13 cellular contexts compared by ENCODE assay signal in the genomic region with DNA sequence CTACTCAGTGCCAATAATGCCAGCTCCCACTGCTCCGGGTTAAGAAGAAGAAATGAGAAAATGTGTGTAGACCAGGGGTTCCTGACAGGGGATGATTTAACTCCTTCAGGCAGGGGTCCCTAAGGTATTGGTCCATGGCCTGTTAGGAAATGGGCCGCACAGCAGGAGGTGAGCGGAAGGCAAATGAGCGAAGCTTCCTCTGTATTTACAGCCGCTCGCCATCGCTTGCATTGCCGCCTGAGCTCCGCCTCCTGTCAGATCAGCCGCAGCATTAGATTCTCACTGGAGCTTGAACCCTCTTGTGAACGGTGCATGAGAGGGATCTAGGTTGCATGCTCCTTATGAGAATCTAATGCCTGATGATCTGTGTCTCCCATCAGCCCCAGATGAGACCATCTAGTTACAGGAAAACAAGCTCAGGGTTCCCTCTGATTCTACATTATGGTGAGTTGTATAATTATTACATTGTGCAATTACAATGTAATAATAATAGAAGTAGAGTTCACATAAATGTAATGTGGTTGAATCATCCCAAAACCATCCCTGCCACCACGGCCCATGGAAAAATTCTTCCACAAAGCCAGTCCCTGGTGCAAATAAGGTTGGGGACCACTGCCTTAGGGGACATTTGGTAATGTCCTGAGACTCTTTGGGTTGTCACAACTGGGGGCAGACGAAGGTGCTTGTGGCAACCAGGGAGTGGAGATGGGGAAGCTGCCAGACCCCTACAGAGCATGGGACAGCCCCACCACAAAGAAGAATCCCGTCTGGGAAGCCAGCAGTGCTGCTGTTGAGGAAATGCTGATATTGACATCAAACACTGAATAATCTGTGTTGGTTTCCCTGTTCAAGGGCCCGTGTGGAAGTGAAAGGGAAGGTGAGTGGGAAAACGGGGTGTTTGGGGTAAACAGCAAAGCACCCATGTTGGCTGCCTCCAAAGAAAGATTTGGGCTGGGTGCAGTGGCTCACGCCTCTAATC.
DNase-seq lines count a peak whose midpoint lies in the region; ATAC-seq, FAIRE-seq and TF ChIP-seq lines count a peak whose summit lies in the region.
"Had no signal": no experiment of that assay in that cellular context is flagged by ENCODE, and none has a peak within 500 bp of the region (broad histone marks: within the 10 kb centered on the region; RNA-seq: fewer than 3 reads in every experiment).

No MANE protein-coding gene starts in this region.

- peak overlapping the region; percentile 3 to 20 for H3K27ac ChIP-seq in kidney (ENCODE audit: low read depth in 2 of 2, low read length in 2 of 2)
- peak overlapping the region; percentile 84 to 92 (median 90) for H3K27ac ChIP-seq in gastrocnemius medialis

- no peak for FAIRE-seq in kidney (lab: Jason Lieb, UNC)
- FAIRE-seq: H1 had no signal

- peak overlapping the region; percentile 70 for H3K27ac Mint-ChIP-seq in activated T-helper 17 cell treated with anti-CD3 and anti-CD28 coated beads, Interleukin-2, amount 50 U/mL, for 72 hours

- intact Hi-C loops in kidney (cut with DNase I) (no loop called here), gastrocnemius medialis (cut with DNase I; ENCODE audit: low total_unique reads) (no loop called here)

- no peaks in the 10 kb centered on the region for H3K27me3 Mint-ChIP-seq in activated T-helper 17 cell treated with anti-CD3 and anti-CD28 coated beads, Interleukin-2, amount 50 U/mL, for 72 hours

- H3K36me3 ChIP-seq in kidney (ENCODE audit: control insufficient read depth in 1 of 2, insufficient read depth in 2 of 2, low read length in 2 of 2) (no peaks in the 10 kb centered on the region), gastrocnemius medialis (no peaks in the 10 kb centered on the region)

- no peak for ATAC-seq in activated T-helper 17 cell treated with anti-CD3 and anti-CD28 coated beads, Interleukin-2, amount 50 U/mL, for 72 hours (replicated peaks)
- ATAC-seq in gastrocnemius medialis (no peak), HG03108 (IDR thresholded peaks at IDR 0.05; ENCODE audit: unreplicated experiment) (no peak), GM21367 (IDR thresholded peaks at IDR 0.05; ENCODE audit: unreplicated experiment) (no peak)
- ATAC-seq: activated naive CD4-positive, alpha-beta T cell treated with anti-CD3 and anti-CD28 coated beads, Interleukin-2, amount 50 U/mL, for 72 hours had no signal

- H3K9me3 Mint-ChIP-seq in activated T-helper 17 cell treated with anti-CD3 and anti-CD28 coated beads, Interleukin-2, amount 50 U/mL, for 72 hours: peaks cover under 1% of the 10 kb centered on the region

- H3K4me1 Mint-ChIP-seq in activated T-helper 17 cell treated with anti-CD3 and anti-CD28 coated beads, Interleukin-2, amount 50 U/mL, for 72 hours: no peaks in the 10 kb centered on the region

- no peak overlapping the region for H3K4me3 ChIP-seq in AG10803 (ENCODE audit: low read length)
- H3K4me3 ChIP-seq in kidney (ENCODE audit: low read length in 2 of 2): no peak overlapping the region
- H3K4me3 ChIP-seq in gastrocnemius medialis: no peak overlapping the region

- peak; percentile 68 for DNase-seq in AG10803 (ENCODE audit: low read depth)
- no peak for DNase-seq in kidney
- DNase-seq in gastrocnemius medialis: peak in 1 of 2 donors; percentile 19
- no peak for DNase-seq in G401 (ENCODE audit: low spot score)
- no peak for DNase-seq in middle frontal gyrus (ENCODE audit: extremely low spot score, low spot score)
- DNase-seq: activated CD4-positive, alpha-beta T cell treated with anti-CD3 and anti-CD28 coated beads for 48 hours; GF-D8; stimulated activated naive CD4-positive, alpha-beta T cell treated with Interleukin-2 at 50 U/mL for 16 hours had no signal

- no peaks in the 10 kb centered on the region for H3K36me3 Mint-ChIP-seq in activated T-helper 17 cell treated with anti-CD3 and anti-CD28 coated beads, Interleukin-2, amount 50 U/mL, for 72 hours (ENCODE audit: low read depth)

- H3K4me1 ChIP-seq in kidney (ENCODE audit: control insufficient read depth in 1 of 2, insufficient read depth in 1 of 2, low read depth in 1 of 2, low read length in 2 of 2) (peaks cover 0 to 12% of the 10 kb centered on the region in 2 donors), gastrocnemius medialis (peaks cover 30 to 42% of the 10 kb centered on the region in 2 donors)

- TF ChIP-seq POLR2A in gastrocnemius medialis (IDR thresholded peaks at IDR 0.05): peak in 1 of 2 donors; percentile 11

- TF ChIP-seq CTCF in AG10803 (conservative IDR thresholded peaks at IDR 0.05; ENCODE audit: low read length) (no peak), kidney (IDR thresholded peaks at IDR 0.05; ENCODE audit: borderline replicate concordance, extremely low read depth, insufficient read depth) (no peak), gastrocnemius medialis (IDR thresholded peaks at IDR 0.05 in 4 of 5, conservative IDR thresholded peaks at IDR 0.05 in 1 of 5) (no peak)

- in situ Hi-C loops in gastrocnemius medialis (cut with MboI; ENCODE audit: low sequenced_read_pairs in 4 of 4): no loop called here
- in situ Hi-C loops in G401 (cut with HindIII; ENCODE audit: low sequenced_read_pairs): no loop called here

- no peaks in the 10 kb centered on the region for H3K9me3 ChIP-seq in kidney (ENCODE audit: control insufficient read depth in 1 of 2, low read length in 2 of 2)
- no peaks in the 10 kb centered on the region for H3K9me3 ChIP-seq in gastrocnemius medialis

- H3K4me3 Mint-ChIP-seq in activated T-helper 17 cell treated with anti-CD3 and anti-CD28 coated beads, Interleukin-2, amount 50 U/mL, for 72 hours: no peak overlapping the region

- no peak overlapping the region for H3K9ac ChIP-seq in kidney (ENCODE audit: low read length in 2 of 2)

- H3K27me3 ChIP-seq in gastrocnemius medialis: no peaks in the 10 kb centered on the region
